Comparison of ENCODE assay signal across 30 cellular contexts in the genomic region with DNA sequence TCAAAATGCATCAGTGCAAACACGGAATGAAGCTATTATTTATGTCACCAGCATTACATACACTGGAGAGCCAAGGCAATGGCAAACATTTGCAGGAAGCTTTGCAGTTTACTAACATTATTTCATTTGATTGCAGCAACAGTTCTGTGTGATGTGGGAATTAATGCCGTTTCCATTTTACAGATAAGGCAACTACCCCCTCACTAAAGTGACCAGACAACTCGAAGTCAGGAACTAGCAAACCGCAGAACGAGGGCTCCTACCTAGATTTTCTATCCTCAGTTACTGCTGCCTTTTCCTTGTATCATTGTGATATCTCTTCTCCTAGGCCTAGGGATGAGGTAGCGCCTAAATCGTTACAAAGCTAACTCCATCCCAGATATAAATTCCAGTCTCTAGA.
"Had no signal": no experiment of that assay in that cellular context is flagged by ENCODE, and none has a peak within 500 bp of the region (broad histone marks: within the 10 kb centered on the region; RNA-seq: fewer than 3 reads in every experiment).

No MANE protein-coding gene starts in this region.

- H3K4me2 ChIP-seq: hepatocyte had no signal

- DNase-seq: activated CD4-positive, alpha-beta T cell treated with anti-CD3 and anti-CD28 coated beads for 36 hours; activated CD4-positive, CD25-positive, alpha-beta regulatory T cell; activated CD8-positive, alpha-beta T cell treated with anti-CD3 and anti-CD28 coated beads, Interleukin-2, amount 10 ng/mL, durations not matched to agents 7 days and 5 days; activated effector memory CD4-positive, alpha-beta T cell treated with Interleukin-2 at 50 U/mL for 16 hours; activated naive CD4-positive, alpha-beta T cell treated with Interleukin-2 at 50 U/mL for 16 hours; activated T-cell treated with anti-CD3 and anti-CD28 coated beads for 4 hours; anterior cingulate cortex; body of pancreas; effector CD8-positive, alpha-beta T cell; islet precursor cell; left ventricle myocardium inferior; pancreas; retina; stimulated activated CD4-positive, alpha-beta T cell treated with anti-CD3 and anti-CD28 coated beads, Interleukin-1b, Interleukin-23, amount 100 ng/mL, for 48 hours; stimulated activated CD4-positive, alpha-beta T cell treated with anti-CD3 and anti-CD28 coated beads, Interleukin-4, amount 100 ng/mL, for 4 hours; stimulated activated CD8-positive, alpha-beta memory T cell treated with anti-CD3 and anti-CD28 coated beads, Interleukin-4, amount 100 ng/mL, for 48 hours; stomach; thyroid gland; upper lobe of left lung had no signal

- H3K36me3 ChIP-seq: gastroesophageal sphincter, left ventricle myocardium inferior, pancreas, prostate gland, stomach, thyroid gland, upper lobe of left lung had no signal

- H3K4me1 Mint-ChIP-seq: stimulated activated memory B cell treated with anti-CD40 and anti-IgM and Interleukin-4, amounts not matched to agents 10 μg/mL and 1 μg/mL and 100 μg/mL, for 72 hours had no signal

- H2AFZ ChIP-seq: hepatocyte had no signal

- H3K27ac ChIP-seq: body of pancreas, hepatocyte, left ventricle myocardium inferior, pancreas, prostate gland, skin epidermis, stomach, thyroid gland had no signal

- H3K9me3 ChIP-seq: body of pancreas, gastroesophageal sphincter, pancreas, prostate gland, stomach, thyroid gland, upper lobe of left lung had no signal

- H3K79me2 ChIP-seq: hepatocyte had no signal

- H3K4me3 ChIP-seq: body of pancreas, gastroesophageal sphincter, hepatocyte, left ventricle myocardium inferior, lung, pancreas, prostate gland, skin epidermis, stomach, thyroid gland, upper lobe of left lung had no signal

- H3K27me3 Mint-ChIP-seq: stimulated activated memory B cell treated with anti-CD40 and anti-IgM and Interleukin-4, amounts not matched to agents 10 μg/mL and 1 μg/mL and 100 μg/mL, for 72 hours had no signal

- H3K4me1 ChIP-seq: body of pancreas, pancreas, prostate gland, stomach, thyroid gland had no signal

- H3K36me3 Mint-ChIP-seq: activated naive CD8-positive, alpha-beta T cell; stimulated activated memory B cell treated with anti-CD40 and anti-IgM and Interleukin-4, amounts not matched to agents 10 μg/mL and 1 μg/mL and 100 μg/mL, for 72 hours had no signal

- H3K27ac Mint-ChIP-seq: activated CD4-positive, alpha-beta T cell treated with anti-CD3 and anti-CD28 coated beads for 36 hours; activated CD8-positive, alpha-beta T cell treated with anti-CD3 and anti-CD28 coated beads, Interleukin-2, amount 10 ng/mL, durations not matched to agents 7 days and 5 days; activated naive CD8-positive, alpha-beta T cell; nephron; stimulated activated memory B cell treated with anti-CD40 and anti-IgM and Interleukin-4, amounts not matched to agents 10 μg/mL and 1 μg/mL and 100 μg/mL, for 72 hours had no signal

- ATAC-seq: activated CD4-positive, alpha-beta T cell treated with anti-CD3 and anti-CD28 coated beads for 36 hours; activated CD8-positive, alpha-beta T cell treated with anti-CD3 and anti-CD28 coated beads, Interleukin-2, amount 10 ng/mL, durations not matched to agents 7 days and 5 days; body of pancreas; gastroesophageal sphincter; pancreas; sciatic nerve; stimulated activated memory B cell treated with anti-CD40 and anti-IgM and Interleukin-4, amounts not matched to agents 10 μg/mL and 1 μg/mL and 100 μg/mL, for 72 hours had no signal

- FAIRE-seq: colon, endometrium, pancreas had no signal

- H3K4me3 Mint-ChIP-seq: activated CD4-positive, alpha-beta T cell treated with anti-CD3 and anti-CD28 coated beads for 36 hours; activated CD8-positive, alpha-beta T cell treated with anti-CD3 and anti-CD28 coated beads, Interleukin-2, amount 10 ng/mL, durations not matched to agents 7 days and 5 days; activated naive CD8-positive, alpha-beta T cell; nephron; stimulated activated memory B cell treated with anti-CD40 and anti-IgM and Interleukin-4, amounts not matched to agents 10 μg/mL and 1 μg/mL and 100 μg/mL, for 72 hours had no signal

- H3K27me3 ChIP-seq: body of pancreas, gastroesophageal sphincter, hepatocyte, pancreas, stomach, thyroid gland, upper lobe of left lung had no signal
